1 cellular context compared by ENCODE assay signal in the genomic region with DNA sequence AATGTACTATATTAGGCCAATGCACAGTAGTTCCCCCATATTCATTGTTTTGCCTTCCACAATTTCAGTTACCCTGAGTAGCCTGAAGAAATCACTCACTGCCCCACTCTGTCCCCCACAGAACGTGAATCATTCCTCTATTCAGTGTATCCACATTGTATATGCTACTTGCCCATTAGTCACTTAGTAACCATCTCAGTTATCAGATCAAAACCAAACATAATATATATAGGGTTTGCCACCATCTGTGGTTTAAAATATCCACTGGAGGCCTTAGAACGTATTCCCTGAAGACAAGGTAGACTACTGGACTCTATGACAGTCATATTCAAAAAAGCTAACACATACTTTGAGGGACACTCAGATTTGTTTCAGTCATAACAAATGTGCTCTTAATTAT.
TF ChIP-seq lines count a peak whose summit lies in the region.

No MANE protein-coding gene starts in this region.

TF ChIP-seq in SK-N-SH, 30 proteins besides CTCF, POLR2A, EP300 and RAD21 (continued from another document):
- TF ChIP-seq, protein P1, sequence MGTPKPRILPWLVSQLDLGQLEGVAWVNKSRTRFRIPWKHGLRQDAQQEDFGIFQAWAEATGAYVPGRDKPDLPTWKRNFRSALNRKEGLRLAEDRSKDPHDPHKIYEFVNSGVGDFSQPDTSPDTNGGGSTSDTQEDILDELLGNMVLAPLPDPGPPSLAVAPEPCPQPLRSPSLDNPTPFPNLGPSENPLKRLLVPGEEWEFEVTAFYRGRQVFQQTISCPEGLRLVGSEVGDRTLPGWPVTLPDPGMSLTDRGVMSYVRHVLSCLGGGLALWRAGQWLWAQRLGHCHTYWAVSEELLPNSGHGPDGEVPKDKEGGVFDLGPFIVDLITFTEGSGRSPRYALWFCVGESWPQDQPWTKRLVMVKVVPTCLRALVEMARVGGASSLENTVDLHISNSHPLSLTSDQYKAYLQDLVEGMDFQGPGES (IDR thresholded peaks at IDR 0.05; ENCODE audit: low read depth, low read length), result no peak
- TF ChIP-seq, protein P2, sequence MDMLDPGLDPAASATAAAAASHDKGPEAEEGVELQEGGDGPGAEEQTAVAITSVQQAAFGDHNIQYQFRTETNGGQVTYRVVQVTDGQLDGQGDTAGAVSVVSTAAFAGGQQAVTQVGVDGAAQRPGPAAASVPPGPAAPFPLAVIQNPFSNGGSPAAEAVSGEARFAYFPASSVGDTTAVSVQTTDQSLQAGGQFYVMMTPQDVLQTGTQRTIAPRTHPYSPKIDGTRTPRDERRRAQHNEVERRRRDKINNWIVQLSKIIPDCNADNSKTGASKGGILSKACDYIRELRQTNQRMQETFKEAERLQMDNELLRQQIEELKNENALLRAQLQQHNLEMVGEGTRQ (IDR thresholded peaks at IDR 0.05; ENCODE audit: borderline replicate concordance, low read depth, low read length), result no peak
- TF ChIP-seq NRF1 (IDR thresholded peaks at IDR 0.05; ENCODE audit: low read depth, low read length) (no peak), NFIC (IDR thresholded peaks at IDR 0.05; ENCODE audit: borderline replicate concordance) (peak; percentile 43; the same call in 1 of the 2 replicates), FOXM1 (IDR thresholded peaks at IDR 0.05; ENCODE audit: low read depth) (peak; percentile 44; the same call in 1 of the 2 replicates), RCOR1 (IDR thresholded peaks at IDR 0.05; ENCODE audit: low read length) (no peak), GATA2 (CRISPR knock-in tag; IDR thresholded peaks at IDR 0.05) (no peak), FOSL2 (IDR thresholded peaks at IDR 0.05; ENCODE audit: borderline replicate concordance, low read depth) (peak; percentile 86), RXRA (IDR thresholded peaks at IDR 0.05; ENCODE audit: borderline replicate concordance, low read depth) (0 out of 2 replicates have a peak, but pooled peaks have one; percentile 28), GABPA (IDR thresholded peaks at IDR 0.05; ENCODE audit: low read depth) (no peak), POLR2AphosphoS5 (IDR thresholded peaks at IDR 0.05; ENCODE audit: low read depth, low read length) (no peak), SIN3A (IDR thresholded peaks at IDR 0.05; ENCODE audit: borderline replicate concordance, low read depth, low read length) (no peak), YY1 (IDR thresholded peaks at IDR 0.05; ENCODE audit: low read depth) (peak; percentile 29; the same call in 1 of the 2 replicates), MEF2A (IDR thresholded peaks at IDR 0.05; ENCODE audit: borderline replicate concordance, low read depth) (0 out of 2 replicates have a peak, but pooled peaks have one; percentile 59), FOXJ3 (CRISPR knock-in tag; IDR thresholded peaks at IDR 0.05) (no peak), TAF1 (IDR thresholded peaks at IDR 0.05; ENCODE audit: borderline replicate concordance, low read depth, low read length) (no peak), JUND (IDR thresholded peaks at IDR 0.05) (peak; percentile 87), SMC3 (IDR thresholded peaks at IDR 0.05; ENCODE audit: low read depth, low read length) (no peak)
- TF ChIP-seq, protein P3, sequence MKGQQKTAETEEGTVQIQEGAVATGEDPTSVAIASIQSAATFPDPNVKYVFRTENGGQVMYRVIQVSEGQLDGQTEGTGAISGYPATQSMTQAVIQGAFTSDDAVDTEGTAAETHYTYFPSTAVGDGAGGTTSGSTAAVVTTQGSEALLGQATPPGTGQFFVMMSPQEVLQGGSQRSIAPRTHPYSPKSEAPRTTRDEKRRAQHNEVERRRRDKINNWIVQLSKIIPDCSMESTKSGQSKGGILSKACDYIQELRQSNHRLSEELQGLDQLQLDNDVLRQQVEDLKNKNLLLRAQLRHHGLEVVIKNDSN (IDR thresholded peaks at IDR 0.05; ENCODE audit: borderline replicate concordance, low read depth), result no peak
- TF ChIP-seq, protein P4, sequence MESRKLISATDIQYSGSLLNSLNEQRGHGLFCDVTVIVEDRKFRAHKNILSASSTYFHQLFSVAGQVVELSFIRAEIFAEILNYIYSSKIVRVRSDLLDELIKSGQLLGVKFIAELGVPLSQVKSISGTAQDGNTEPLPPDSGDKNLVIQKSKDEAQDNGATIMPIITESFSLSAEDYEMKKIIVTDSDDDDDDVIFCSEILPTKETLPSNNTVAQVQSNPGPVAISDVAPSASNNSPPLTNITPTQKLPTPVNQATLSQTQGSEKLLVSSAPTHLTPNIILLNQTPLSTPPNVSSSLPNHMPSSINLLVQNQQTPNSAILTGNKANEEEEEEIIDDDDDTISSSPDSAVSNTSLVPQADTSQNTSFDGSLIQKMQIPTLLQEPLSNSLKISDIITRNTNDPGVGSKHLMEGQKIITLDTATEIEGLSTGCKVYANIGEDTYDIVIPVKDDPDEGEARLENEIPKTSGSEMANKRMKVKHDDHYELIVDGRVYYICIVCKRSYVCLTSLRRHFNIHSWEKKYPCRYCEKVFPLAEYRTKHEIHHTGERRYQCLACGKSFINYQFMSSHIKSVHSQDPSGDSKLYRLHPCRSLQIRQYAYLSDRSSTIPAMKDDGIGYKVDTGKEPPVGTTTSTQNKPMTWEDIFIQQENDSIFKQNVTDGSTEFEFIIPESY (IDR thresholded peaks at IDR 0.05; ENCODE audit: borderline replicate concordance, low read depth), result no peak
